In genomic region chr15:52331490-52332240, GRCh38 we compare ENCODE assay signal across 8 cellular contexts. TPM values are rescaled to one million over a fixed set of nuclear protein-coding genes. Genes with fewer than 3 reads are reported as not detected.
DNase-seq lines count a peak whose midpoint lies in the region; ATAC-seq, FAIRE-seq and TF ChIP-seq lines count a peak whose summit lies in the region.

No MANE protein-coding gene starts in this region.

- H3K9me3 ChIP-seq in small intestine (ENCODE audit: control insufficient read depth, low read depth): no peaks in the 10 kb centered on the region

- 50 to 60% (median 54%) methylated on average over 6 of the region's 6 CpGs for WGBS in small intestine, 3 donors

- ATAC-seq in GM18517 (IDR thresholded peaks at IDR 0.05; ENCODE audit: unreplicated experiment) (peak; percentile 82), HG03025 (IDR thresholded peaks at IDR 0.05; ENCODE audit: low FRiP score, unreplicated experiment) (peak; percentile 59)

- DNase-seq in AG09309 (ENCODE audit: low read depth) (no peak), NCI-H69 (lab: John Stamatoyannopoulos, UW) (peak; percentile 69), activated T-cell treated with anti-CD3 and anti-CD28 coated beads for 24 hours (ENCODE audit: low read depth) (peak; percentile 39), fibroblast of the conjunctiva (ENCODE audit: low read depth) (peak; percentile 48), small intestine (peak; percentile 69), NCI-H446 (lab: John Stamatoyannopoulos, UW) (no peak)

- no peaks in the 10 kb centered on the region for H3K27me3 ChIP-seq in small intestine (ENCODE audit: control insufficient read depth in 2 of 2, insufficient read depth in 2 of 2, low read length in 2 of 2)

- peaks cover 0 to 4% of the 10 kb centered on the region in 2 donors for H3K36me3 ChIP-seq in small intestine (ENCODE audit: control insufficient read depth in 2 of 2, insufficient read depth in 2 of 2, low read length in 2 of 2)

- no peak overlapping the region for H3K27ac ChIP-seq in small intestine (ENCODE audit: low read depth in 1 of 2, low read length in 1 of 2)

- no peak overlapping the region for H3K4me3 ChIP-seq in AG09309 (ENCODE audit: control insufficient read depth, low read depth, low read length)
- H3K4me3 ChIP-seq in small intestine (ENCODE audit: low read depth in 1 of 2, low read length in 2 of 2): no peak overlapping the region

- FAIRE-seq in small intestine (lab: Jason Lieb, UNC): no peak

- no peaks in the 10 kb centered on the region for H3K4me1 ChIP-seq in small intestine (ENCODE audit: control insufficient read depth in 2 of 2, insufficient read depth in 1 of 2, low read depth in 1 of 2, low read length in 1 of 2)

- peak; percentile 45 for TF ChIP-seq CTCF in AG09309 (IDR thresholded peaks at IDR 0.05; ENCODE audit: control insufficient read depth, insufficient read depth, low read depth, low read length, missing control alignments)

RNA-seq across cellular contexts. Expression of gene MYO5C, which starts 36.1 kb away (rescaled TPM):
- polyA plus RNA-seq in small intestine: 10 to 100 TPM in 1 of 3 donors, 1 to 10 TPM in 2; 2.4 to 10.4 (median 3.1) TPM

Comparison
In these comparisons a context has a peak if more than half of its experiments do, and no peak if none do; other contexts are left out.
1. DNase-seq: peak in NCI-H69 (single experiment), activated T-cell treated with anti-CD3 and anti-CD28 coated beads for 24 hours (single experiment), fibroblast of the conjunctiva (single experiment) and small intestine (single experiment); none in AG09309 (single experiment) and NCI-H446 (0 of 2).